In the genomic region with DNA sequence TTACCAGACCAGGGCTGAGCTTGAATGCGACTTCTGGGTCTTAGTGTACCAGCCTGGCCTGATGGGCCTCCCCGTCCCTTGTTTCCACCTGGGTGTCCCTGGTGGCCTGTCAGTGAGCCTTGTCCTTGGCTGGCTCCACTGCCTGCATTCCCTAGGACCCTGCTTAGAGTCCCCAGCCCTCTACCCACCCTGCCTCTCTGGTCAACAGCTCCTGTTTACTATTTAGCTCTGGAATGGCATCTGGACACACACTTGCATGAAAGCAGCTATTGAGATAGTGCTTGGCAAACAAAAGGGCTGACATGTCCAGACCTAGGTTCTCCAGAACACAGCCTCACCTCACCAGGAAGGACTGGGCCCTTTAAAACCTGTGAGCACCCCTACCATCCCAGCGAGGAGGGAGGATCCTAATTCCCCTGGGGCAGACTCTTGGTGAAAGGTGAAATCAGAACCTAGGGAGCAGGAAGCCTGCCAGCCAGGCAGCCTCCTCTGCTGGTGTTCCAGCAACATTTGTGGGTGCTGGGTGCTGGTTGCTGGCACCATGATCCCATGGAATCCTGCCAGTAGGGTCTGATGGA, we compare ENCODE assay signal across 27 cellular contexts. TPM values are rescaled to one million over a fixed set of nuclear protein-coding genes. Genes with fewer than 3 reads are reported as not detected.
DNase-seq lines count a peak whose midpoint lies in the region; ATAC-seq, FAIRE-seq and TF ChIP-seq lines count a peak whose summit lies in the region.
"Had no signal": no experiment of that assay in that cellular context is flagged by ENCODE, and none has a peak within 500 bp of the region (broad histone marks: within the 10 kb centered on the region; RNA-seq: fewer than 3 reads in every experiment).

No MANE protein-coding gene starts in this region.

- 66% methylated on average over 3 of the region's 3 CpGs for WGBS in A549 (ENCODE audit: missing lambda C conversion rate)
- WGBS in IMR-90 (ENCODE audit: extremely low coverage in 2 of 2, insufficient read length in 1 of 2), 2 experiments: 94% methylated on average over 2 of the region's 3 CpGs; no CpG with 5 or more reads in 1 of the 2 experiments
- WGBS in mesenchymal stem cell: 90% methylated on average over 3 of the region's 3 CpGs
- 69% methylated on average over 3 of the region's 3 CpGs for WGBS in prostate gland

- H3K4me2 ChIP-seq in A549: peak overlapping the region; percentile 18
- H3K4me2 ChIP-seq in IMR-90 (ENCODE audit: low read depth, low read length): no peak overlapping the region
- no peak overlapping the region for H3K4me2 ChIP-seq in mesenchymal stem cell (ENCODE audit: low read length, poor library complexity, severe bottlenecking)

- TF ChIP-seq RAD21 in A549 (conservative IDR thresholded peaks at IDR 0.05 in 1 of 2, IDR thresholded peaks at IDR 0.05 in 1 of 2): no peak
- no peak for TF ChIP-seq RAD21 in IMR-90 (IDR thresholded peaks at IDR 0.05; ENCODE audit: low read length)

- no peak overlapping the region for H2AFZ ChIP-seq in IMR-90 (replicated peaks; ENCODE audit: low read length, poor library complexity)
- no peak overlapping the region for H2AFZ ChIP-seq in mesenchymal stem cell (ENCODE audit: low read depth, low read length)

- no peak; a peak in 1 of 6 replicates for ATAC-seq in A549
- no peak for ATAC-seq in IMR-90 (ENCODE audit: low read depth)
- no peak for ATAC-seq in HG02840 (IDR thresholded peaks at IDR 0.05; ENCODE audit: low FRiP score, unreplicated experiment)
- ATAC-seq in left lobe of liver: no peak
- ATAC-seq: activated CD4-positive, alpha-beta T cell treated with anti-CD3 and anti-CD28 coated beads for 36 hours; K562; stimulated activated naive CD8-positive, alpha-beta T cell treated with anti-CD3 and anti-CD28 coated beads, Interleukin-15, Interleukin-2, amounts not matched to agents 100 U/mL and 50 U/mL, for 24 hours had no signal

- H2BK20ac ChIP-seq in IMR-90 (ENCODE audit: low read depth, low read length): no peak overlapping the region

- H3K18ac ChIP-seq in IMR-90 (ENCODE audit: low read depth, low read length) (no peak overlapping the region), mesenchymal stem cell (ENCODE audit: low read depth in 1 of 2, low read length in 2 of 2) (peak overlapping the region; percentile 46 to 72)

- H4K8ac ChIP-seq in IMR-90 (ENCODE audit: low read depth in 2 of 2, low read length in 2 of 2): no peak overlapping the region
- H4K8ac ChIP-seq in mesenchymal stem cell (ENCODE audit: low read length): no peak overlapping the region

- peak overlapping the region; percentile 74; the same call in 1 of the 2 replicates for H3K23ac ChIP-seq in IMR-90 (ENCODE audit: low read depth, low read length)
- peak overlapping the region in 1 of 2 experiments; percentile 65 for H3K23ac ChIP-seq in mesenchymal stem cell (ENCODE audit: low read length in 2 of 2)

- no peaks in the 10 kb centered on the region for H3K27me3 ChIP-seq in IMR-90 (ENCODE audit: control insufficient read depth, insufficient read depth, low read length)
- H3K27me3 ChIP-seq in bronchial epithelial cell (ENCODE audit: control insufficient read depth, insufficient read depth, low read length): no peaks in the 10 kb centered on the region
- H3K27me3 ChIP-seq in mesenchymal stem cell (ENCODE audit: control insufficient read depth in 1 of 2, insufficient read depth in 1 of 2, low read length in 2 of 2): peaks cover 7 to 13% of the 10 kb centered on the region in 2 experiments
- H3K27me3 ChIP-seq in prostate gland (replicated peaks; ENCODE audit: insufficient read depth): no peaks in the 10 kb centered on the region
- H3K27me3 ChIP-seq: BE2C had no signal

- intact Hi-C loops in IMR-90 (cut with micrococcal nuclease): loop anchor here (5.0 kb wide), 1 partner anchor 38 kb away; a partner anchor contains a TSS
- intact Hi-C loops in prostate gland (cut with DNase I): no loop called here

- in situ Hi-C loops in IMR-90 (cut with MboI; ENCODE audit: low sequenced_read_pairs): no loop called here

- no peak overlapping the region for H2AK9ac ChIP-seq in IMR-90 (replicated peaks; ENCODE audit: low read depth, low read length, poor library complexity)

- H3K9me3 ChIP-seq in A549 (no peaks in the 10 kb centered on the region), IMR-90 (ENCODE audit: control insufficient read depth, insufficient read depth, low read length) (no peaks in the 10 kb centered on the region), mesenchymal stem cell (ENCODE audit: control insufficient read depth, low read length) (no peaks in the 10 kb centered on the region), prostate gland (no peaks in the 10 kb centered on the region)
- H3K9me3 ChIP-seq: BE2C, heart left ventricle, thoracic aorta had no signal

- peaks cover 98% of the 10 kb centered on the region for H4K20me1 ChIP-seq in IMR-90 (ENCODE audit: insufficient read depth, low read length)

- H3K79me1 ChIP-seq in IMR-90 (ENCODE audit: low read depth in 1 of 2, low read length in 2 of 2) (peaks cover 53 to 89% of the 10 kb centered on the region in 2 experiments), mesenchymal stem cell (replicated peaks; ENCODE audit: low read length, poor library complexity, severe bottlenecking) (peaks cover 61% of the 10 kb centered on the region)

- TF ChIP-seq CTCF in A549 (IDR thresholded peaks at IDR 0.05) (no peak), IMR-90 (conservative IDR thresholded peaks at IDR 0.05; ENCODE audit: low read depth, low read length) (no peak), bronchial epithelial cell (IDR thresholded peaks at IDR 0.05; ENCODE audit: insufficient read depth, low read length, severe bottlenecking) (no peak), prostate gland (IDR thresholded peaks at IDR 0.05) (peak in 1 of 4 experiments; percentile 12)

- H3K4me1 ChIP-seq in A549 (peaks cover 52% of the 10 kb centered on the region), IMR-90 (ENCODE audit: control insufficient read depth, insufficient read depth, low read length) (peaks cover 35% of the 10 kb centered on the region), mesenchymal stem cell (ENCODE audit: control insufficient read depth, insufficient read depth, low read depth, low read length) (peaks cover 40% of the 10 kb centered on the region), prostate gland (replicated peaks) (peaks cover 9% of the 10 kb centered on the region)

- H3K9me1 ChIP-seq in IMR-90 (ENCODE audit: insufficient read depth, low read length): peaks cover 55% of the 10 kb centered on the region

- H3K4me3 ChIP-seq in A549 (no peak overlapping the region), IMR-90 (ENCODE audit: insufficient read depth, low read depth, low read length) (no peak overlapping the region), bronchial epithelial cell (ENCODE audit: low read depth, low read length) (no peak overlapping the region), mesenchymal stem cell (ENCODE audit: insufficient read depth in 1 of 2, low read depth in 1 of 2, low read length in 2 of 2) (peak overlapping the region in 1 of 2 experiments; percentile 22), prostate gland (no peak overlapping the region)
- H3K4me3 ChIP-seq: heart left ventricle, K562, thoracic aorta had no signal

- dilution Hi-C loops in IMR-90 (cut with HindIII; ENCODE audit: low sequenced_read_pairs, unreplicated experiment): no loop called here

- CTCF ChIA-PET in A549 (lab: Yijun Ruan, JAX) (interaction anchor here (0.6 to 1.3 kb wide), 4 partner anchors 9 to 93 kb away, joined by 3 read pairs; no protein-coding TSS in a partner anchor), IMR-90 (lab: Yijun Ruan, JAX) (no interaction called here)

- no peak overlapping the region for H3K9ac ChIP-seq in IMR-90 (ENCODE audit: low read depth, low read length)
- H3K9ac ChIP-seq in mesenchymal stem cell (ENCODE audit: low read length): no peak overlapping the region

- FAIRE-seq in A549 (lab: Jason Lieb, UNC): no peak
- FAIRE-seq in bronchial epithelial cell (lab: Jason Lieb, UNC): peak; percentile 52
- FAIRE-seq: G401.6, H1, K562 had no signal

- H2AK5ac ChIP-seq in IMR-90 (ENCODE audit: low read depth, low read length): peak overlapping the region; percentile 12; the same call in 1 of the 2 replicates
- no peak overlapping the region for H2AK5ac ChIP-seq in mesenchymal stem cell (ENCODE audit: low read length, severe bottlenecking)

- TF ChIP-seq POLR2A in A549 (IDR thresholded peaks at IDR 0.05; ENCODE audit: low read length): no peak
- TF ChIP-seq POLR2A in IMR-90 (IDR thresholded peaks at IDR 0.05; ENCODE audit: low read depth, low read length): no peak
- TF ChIP-seq POLR2A in prostate gland (IDR thresholded peaks at IDR 0.05): no peak

- no peak overlapping the region for H4K5ac ChIP-seq in IMR-90 (ENCODE audit: low read depth, low read length)

- POLR2A ChIA-PET in A549 (lab: Yijun Ruan, JAX): no interaction called here
- POLR2A ChIA-PET in IMR-90 (lab: Charles Lee; ENCODE audit: unreplicated experiment): no interaction called here

- TF ChIP-seq EP300 in A549 (IDR thresholded peaks at IDR 0.05): no peak

- no peak overlapping the region for H3K56ac ChIP-seq in IMR-90 (ENCODE audit: extremely low read depth, insufficient read depth, low read length)

- DNase-seq in A549 (ENCODE audit: low read depth in 1 of 2, low spot score in 1 of 2) (no peak), IMR-90 (no peak), bronchial epithelial cell (ENCODE audit: low read depth) (peak; percentile 76), mesenchymal stem cell (no peak), AG08395 (ENCODE audit: low spot score) (no peak), prostate gland (ENCODE audit: low spot score) (no peak), left lobe of liver (ENCODE audit: low spot score) (no peak)
- DNase-seq: activated CD4-positive, alpha-beta T cell treated with anti-CD3 and anti-CD28 coated beads for 36 hours; activated CD8-positive, alpha-beta memory T cell treated with anti-CD3 and anti-CD28 coated beads for 24 hours; activated gamma-delta T cell; activated naive CD8-positive, alpha-beta T cell treated with anti-CD3 and anti-CD28 coated beads, Interleukin-2, amount 10 ng/mL, durations not matched to agents 7 days and 5 days; activated T-cell treated with anti-CD3 and anti-CD28 coated beads, Interleukin-2, amount 50 U/mL, for 1 hour; BE2C; DMS53; heart left ventricle; naive B cell; NCI-H1105; NCI-H1930; NCI-H226; NCI-H82; occipital lobe; stimulated activated naive CD8-positive, alpha-beta T cell treated with anti-CD3 and anti-CD28 coated beads, Interleukin-15, Interleukin-2, amounts not matched to agents 100 U/mL and 50 U/mL, for 24 hours had no signal

- H3K36me3 ChIP-seq in IMR-90 (ENCODE audit: control insufficient read depth, insufficient read depth, low read length) (peaks cover 4% of the 10 kb centered on the region; the same call in 1 of the 2 replicates), bronchial epithelial cell (ENCODE audit: control insufficient read depth, insufficient read depth, low read length) (peaks cover 4% of the 10 kb centered on the region), mesenchymal stem cell (ENCODE audit: control insufficient read depth in 1 of 2, insufficient read depth in 2 of 2, low read depth in 1 of 2, low read length in 2 of 2) (peaks cover 0 to 18% of the 10 kb centered on the region in 2 experiments), prostate gland (no peaks in the 10 kb centered on the region)
- H3K36me3 ChIP-seq: BE2C, heart left ventricle, thoracic aorta had no signal

- H3K27ac ChIP-seq in A549 (peak overlapping the region in 1 of 2 experiments; percentile 69; a peak in 3 of 6 replicates), IMR-90 (ENCODE audit: insufficient read depth, low read length) (no peak overlapping the region), mesenchymal stem cell (ENCODE audit: low read length, poor library complexity, severe bottlenecking) (no peak overlapping the region), prostate gland (no peak overlapping the region)
- H3K27ac ChIP-seq: thoracic aorta had no signal

- H4K91ac ChIP-seq in IMR-90 (ENCODE audit: insufficient read depth, low read depth, low read length): no peak overlapping the region
- peak overlapping the region; percentile 41 for H4K91ac ChIP-seq in mesenchymal stem cell (ENCODE audit: low read length)

- H2BK5ac ChIP-seq in IMR-90 (ENCODE audit: low read depth, low read length, poor library complexity, severe bottlenecking) (no peak overlapping the region), mesenchymal stem cell (ENCODE audit: low read depth, low read length, poor library complexity, severe bottlenecking) (no peak overlapping the region)

- peak overlapping the region in 1 of 2 experiments; percentile 60 for H2BK12ac ChIP-seq in mesenchymal stem cell (ENCODE audit: low read length in 2 of 2)

- H3K4ac ChIP-seq in IMR-90 (ENCODE audit: low read depth, low read length) (no peak overlapping the region), mesenchymal stem cell (ENCODE audit: low read depth in 1 of 2, low read length in 2 of 2) (peak overlapping the region; percentile 30 to 63)

- H2BK15ac ChIP-seq in IMR-90 (ENCODE audit: low read depth, low read length) (no peak overlapping the region), mesenchymal stem cell (ENCODE audit: low read depth, poor library complexity, severe bottlenecking) (peak overlapping the region; percentile 8)

- BruUV-seq in IMR-90 (replicated peaks; lab: Mats Ljungman, UMichigan): no TSS peak

- H3K14ac ChIP-seq in IMR-90 (replicated peaks; ENCODE audit: low read depth, low read length) (peak overlapping the region; percentile 26; the same call in 1 of the 2 replicates), mesenchymal stem cell (ENCODE audit: low read length in 2 of 2) (peak overlapping the region in 1 of 2 experiments; percentile 36)

- H2BK120ac ChIP-seq in IMR-90 (ENCODE audit: low read depth, low read length) (no peak overlapping the region), mesenchymal stem cell (ENCODE audit: low read depth, low read length) (no peak overlapping the region)

RNA-seq across cellular contexts. Expression of a gene that starts 38.8 kb away (rescaled TPM):
- polyA plus RNA-seq in A549 (2011; rRNA removed) (3.5 and 7.1 TPM in 2 replicates), A549 (2017; fragmentation: RNase III; extraction: RNeasy Plus Mini Kit Qiagen cat#74134 plus additional on column Dnase treatment) (18.9 to 23.8 TPM (median 23.3 TPM) in 3 replicates), IMR-90 (2012; rRNA removed) (10.5 and 14.0 TPM in 2 replicates)
- 7.1 and 11.2 TPM in 2 replicates for polyA plus RNA-seq in A549 (2012; cell fraction: cytosol; rRNA removed)
- polyA plus RNA-seq in A549 (2012; cell fraction: nucleus; rRNA removed): 27.6 and 28.1 TPM in 2 replicates
- polyA minus RNA-seq in A549 (2011; rRNA and poly(A)+ RNA removed): 5.7 and 9.7 TPM in 2 replicates
- total RNA-seq in IMR-90 (2012; rRNA removed) (1.8 and 1.9 TPM in 2 replicates), bronchial epithelial cell (7.4 and 8.8 TPM in 2 replicates), prostate gland (10 to 100 TPM; 69.2 to 71.0 TPM), left lobe of liver (7.8 TPM)
- 5.5 and 10.5 TPM in 2 replicates for polyA plus RNA-seq in IMR-90 (2012; cell fraction: cytosol; rRNA removed)
- polyA plus RNA-seq in IMR-90 (2012; cell fraction: nucleus; rRNA removed; ENCODE audit: low replicate concordance): 18.8 and 32.7 TPM in 2 replicates
- 24.1 TPM for polyA plus RNA-seq in mesenchymal stem cell (2013, experiment 1 of 2)
- polyA plus RNA-seq in mesenchymal stem cell (2013, experiment 2 of 2): 22.8 TPM
